ENCODE assay signal across 25 cellular contexts in the genomic region with DNA sequence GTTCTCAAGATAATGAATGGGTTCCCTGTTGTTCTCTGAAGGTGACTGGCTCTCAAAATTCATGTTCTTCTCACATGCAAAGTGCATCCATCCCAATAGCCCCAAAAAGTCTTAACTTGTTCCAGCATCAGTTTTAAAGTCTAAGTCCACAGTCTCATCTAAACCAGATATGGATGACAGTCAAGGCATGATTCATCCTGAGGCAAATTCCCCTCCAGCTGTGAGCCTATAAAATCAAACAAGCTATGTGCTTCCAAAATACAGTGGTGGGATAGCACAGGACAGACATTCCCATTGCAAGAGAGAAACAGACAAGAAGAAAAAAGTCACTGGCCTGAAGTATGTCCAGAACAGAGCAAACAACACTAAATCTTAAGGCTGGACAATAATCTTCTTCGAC. TPM values are rescaled to one million over a fixed set of nuclear protein-coding genes. Genes with fewer than 3 reads are reported as not detected.
DNase-seq lines count a peak whose midpoint lies in the region; ATAC-seq and TF ChIP-seq lines count a peak whose summit lies in the region.
"Had no signal": no experiment of that assay in that cellular context is flagged by ENCODE, and none has a peak within 500 bp of the region (broad histone marks: within the 10 kb centered on the region; RNA-seq: fewer than 3 reads in every experiment).

No MANE protein-coding gene starts in this region.

- peak; percentile 5 to 38 (median 18) for ATAC-seq in psoas muscle
- ATAC-seq in GM18873 (IDR thresholded peaks at IDR 0.05; ENCODE audit: low FRiP score, unreplicated experiment): no peak
- ATAC-seq: activated T-cell treated with anti-CD3 and anti-CD28 coated beads, Interleukin-2, amount 50 U/mL, for 4 hours had no signal

- H3K4me3 ChIP-seq in AG10803 (ENCODE audit: low read length) (no peak overlapping the region), psoas muscle (no peak overlapping the region)
- H3K4me3 ChIP-seq: coronary artery, ovary had no signal

- TF ChIP-seq CTCF in AG10803 (conservative IDR thresholded peaks at IDR 0.05; ENCODE audit: low read length): no peak
- TF ChIP-seq CTCF in psoas muscle (IDR thresholded peaks at IDR 0.05): no peak

- WGBS in psoas muscle, 3 donors: 63 to 81% (median 76%) methylated on average over 1 of the region's 1 CpG

- H3K27ac ChIP-seq in psoas muscle: peak overlapping the region; percentile 58
- H3K27ac ChIP-seq: coronary artery, ovary had no signal

- DNase-seq in AG10803 (ENCODE audit: low read depth) (peak; percentile 29), M059J (ENCODE audit: low read depth) (peak; percentile 46), fibroblast of peridontal ligament (ENCODE audit: extremely low read depth) (peak; percentile 72), psoas muscle (no peak), AG20443 (ENCODE audit: low spot score) (no peak), cortex of kidney (lab: John Stamatoyannopoulos, UW) (no peak), NCI-H1694 treated with DMSO at 0.1 percent for 48 hours (lab: John Stamatoyannopoulos, UW) (no peak)
- DNase-seq: ACHN; activated CD4-positive, alpha-beta T cell treated with anti-CD3 and anti-CD28 coated beads, Interleukin-2, amount 10 ng/mL, durations not matched to agents 24 days and 14 days; activated gamma-delta T cell treated with Interleukin-2 at 50 U/mL for 16 hours; activated T-cell treated with anti-CD3 and anti-CD28 coated beads, Interleukin-2, amount 50 U/mL, for 4 hours; Calu3; DND-41; H7; midbrain; NCI-H1092 treated with DMSO at 0.1 percent for 48 hours; NCI-H1930; NCI-H2227 treated with DMSO at 0.1 percent for 48 hours; ovary; retina; stimulated activated CD4-positive, alpha-beta T cell treated with anti-CD3 and anti-CD28 coated beads, Interleukin-2, amount 100 ng/mL, for 48 hours; SW 1271; T-helper 9 cell had no signal

- no peaks in the 10 kb centered on the region for H3K9me3 ChIP-seq in psoas muscle
- H3K9me3 ChIP-seq: ovary had no signal

- intact Hi-C loops in psoas muscle (cut with DNase I): loop anchor here in 1 of 2 donors (10.0 kb wide), 1 partner anchor 46 kb away; no protein-coding TSS in a partner anchor

- H3K4me1 ChIP-seq in psoas muscle: peaks cover 20% of the 10 kb centered on the region

- peaks cover 0 to 2% of the 10 kb centered on the region in 2 donors for H3K36me3 ChIP-seq in psoas muscle (ENCODE audit: insufficient read depth in 1 of 2, low read depth in 1 of 2)
- H3K36me3 ChIP-seq: ovary had no signal

- no peaks in the 10 kb centered on the region for H3K27me3 ChIP-seq in psoas muscle (ENCODE audit: insufficient read depth in 3 of 3, low read length in 2 of 3)
- H3K27me3 ChIP-seq: ovary had no signal

RNA-seq across cellular contexts. Expression of gene FBXO10, which starts 25.4 kb away (rescaled TPM):
- total RNA-seq in M059J (2014; rRNA removed; shearing (Covaris generic)): 6.2 and 8.4 TPM in 2 replicates
- total RNA-seq in psoas muscle: 10 to 100 TPM; 31.3 to 90.4 (median 43.0) TPM
- 10 to 100 TPM; 12.1 to 32.5 (median 27.3) TPM for polyA plus RNA-seq in psoas muscle

RNA-seq across cellular contexts. Expression of gene TOMM5, which starts 41.6 kb away (rescaled TPM):
- total RNA-seq in M059J (2014; rRNA removed; shearing (Covaris generic)): 307 and 320 TPM in 2 replicates
- 100 to 1,000 TPM in 2 of 4 donors, 10 to 100 TPM in 2; 65.2 to 104 (median 98.9) TPM for total RNA-seq in psoas muscle
- 100 to 1,000 TPM; 144 to 280 (median 234) TPM for polyA plus RNA-seq in psoas muscle

Comparison
In these comparisons a context has a peak if more than half of its experiments do, and no peak if none do; other contexts are left out.
1. DNase-seq: peak in AG10803 (single experiment), M059J (single experiment) and fibroblast of peridontal ligament (single experiment); none in psoas muscle (0 of 2), AG20443 (single experiment), cortex of kidney (single experiment) and NCI-H1694 treated with DMSO at 0.1 percent for 48 hours (single experiment).